In genomic region chr6:29752451-29753308, GRCh38 we compare ENCODE assay signal across 1 cellular context.
TF ChIP-seq lines count a peak whose summit lies in the region.

No MANE protein-coding gene starts in this region.

TF ChIP-seq in K562, 482 proteins besides CTCF, POLR2A, EP300 and RAD21 (continued from another document and continues in another):
- peak; percentile 92 for TF ChIP-seq HINFP (tag; conservative IDR thresholded peaks at IDR 0.05; ENCODE audit: low read depth)
- no peak; the same call in 1 of the 2 replicates for TF ChIP-seq ZNF431 (CRISPR knock-in tag; IDR thresholded peaks at IDR 0.05)
- TF ChIP-seq SRF (CRISPR knock-in tag; IDR thresholded peaks at IDR 0.05) = peak in 1 of 2 experiments; percentile 53; a peak in 1 of 4 replicates
- TF ChIP-seq ZNF184 (CRISPR knock-in tag; IDR thresholded peaks at IDR 0.05) = no peak
- TF ChIP-seq HMGXB4 (CRISPR knock-in tag; IDR thresholded peaks at IDR 0.05) = peak; percentile 89; the same call in 1 of the 2 replicates
- TF ChIP-seq RCOR1 (IDR thresholded peaks at IDR 0.05; ENCODE audit: borderline replicate concordance in 1 of 2, low read depth in 2 of 2, low read length in 2 of 2) = peak; percentile 54 to 92
- no peak for TF ChIP-seq PHB (CRISPR knock-in tag; IDR thresholded peaks at IDR 0.05)
- no peak for TF ChIP-seq KDM1A (IDR thresholded peaks at IDR 0.05)
- peak; percentile 48; the same call in 1 of the 2 replicates for TF ChIP-seq RFX5 (IDR thresholded peaks at IDR 0.05; ENCODE audit: low read depth, low read length)
- no peak for TF ChIP-seq ZNF57 (CRISPR knock-in tag; IDR thresholded peaks at IDR 0.05)
- TF ChIP-seq PHF8 (IDR thresholded peaks at IDR 0.05; ENCODE audit: borderline replicate concordance, low read length) = peak; percentile 74; the same call in 1 of the 2 replicates
- TF ChIP-seq ETV6 (IDR thresholded peaks at IDR 0.05; ENCODE audit: borderline replicate concordance in 1 of 2, low read depth in 2 of 2, low read length in 1 of 2) = 0 out of 4 replicates have a peak, but pooled peaks of 1 of the 2 experiments have one; percentile 34
- no peak for TF ChIP-seq ETV6 (CRISPR knock-in tag; IDR thresholded peaks at IDR 0.05; ENCODE audit: borderline replicate concordance)
- no peak for TF ChIP-seq CCAR2 (IDR thresholded peaks at IDR 0.05; ENCODE audit: low read depth, low read length)
- TF ChIP-seq DACH1 (IDR thresholded peaks at IDR 0.05; ENCODE audit: partially characterized antibody) = peak; percentile 9
- peak; percentile 24; the same call in 1 of the 2 replicates for TF ChIP-seq ZBTB40 (IDR thresholded peaks at IDR 0.05)
- TF ChIP-seq ZBTB40 (CRISPR knock-in tag; IDR thresholded peaks at IDR 0.05) = no peak
- TF ChIP-seq MGA (IDR thresholded peaks at IDR 0.05) = no peak; the same call in 1 of the 2 replicates
- TF ChIP-seq TRIM28 (IDR thresholded peaks at IDR 0.05) = no peak
- TF ChIP-seq FOXA1 (IDR thresholded peaks at IDR 0.05; ENCODE audit: borderline replicate concordance) = no peak
- peak in 1 of 2 experiments; percentile 29; a peak in 1 of 4 replicates for TF ChIP-seq FOXK2 (conservative IDR thresholded peaks at IDR 0.05 in 1 of 2, IDR thresholded peaks at IDR 0.05 in 1 of 2; ENCODE audit: low read depth in 2 of 2)
- TF ChIP-seq STAT5A (IDR thresholded peaks at IDR 0.05; ENCODE audit: borderline replicate concordance, low read length) = peak; percentile 22; the same call in 1 of the 2 replicates
- TF ChIP-seq JUND (IDR thresholded peaks at IDR 0.05; ENCODE audit: borderline replicate concordance, low read depth, low read length) = peak; percentile 84
- TF ChIP-seq JUND (tag; IDR thresholded peaks at IDR 0.05; ENCODE audit: borderline replicate concordance, low read depth, low read length) = peak; percentile 58; the same call in 1 of the 3 replicates
- no peak for TF ChIP-seq ZC3H4 (CRISPR knock-in tag; IDR thresholded peaks at IDR 0.05; ENCODE audit: borderline replicate concordance)
- TF ChIP-seq TSC22D4 (tag; IDR thresholded peaks at IDR 0.05) = no peak
- TF ChIP-seq NONO (IDR thresholded peaks at IDR 0.05; ENCODE audit: low read depth in 2 of 2, low read length in 1 of 2) = 0 out of 4 replicates have a peak, but pooled peaks of 1 of the 2 experiments have one; percentile 26
- TF ChIP-seq CEBPG (CRISPR knock-in tag; IDR thresholded peaks at IDR 0.05) = no peak
- no peak for TF ChIP-seq CEBPG (tag; conservative IDR thresholded peaks at IDR 0.05 in 1 of 2, IDR thresholded peaks at IDR 0.05 in 1 of 2)
- peak; percentile 95 for TF ChIP-seq XRCC5 (IDR thresholded peaks at IDR 0.05; ENCODE audit: low read depth, low read length)
- TF ChIP-seq GABPB1 (CRISPR knock-in tag; IDR thresholded peaks at IDR 0.05) = no peak
- TF ChIP-seq GABPA (tag; conservative IDR thresholded peaks at IDR 0.05; ENCODE audit: low read depth) = peak; percentile 71
